1 cellular context compared by ENCODE assay signal in the genomic region with DNA sequence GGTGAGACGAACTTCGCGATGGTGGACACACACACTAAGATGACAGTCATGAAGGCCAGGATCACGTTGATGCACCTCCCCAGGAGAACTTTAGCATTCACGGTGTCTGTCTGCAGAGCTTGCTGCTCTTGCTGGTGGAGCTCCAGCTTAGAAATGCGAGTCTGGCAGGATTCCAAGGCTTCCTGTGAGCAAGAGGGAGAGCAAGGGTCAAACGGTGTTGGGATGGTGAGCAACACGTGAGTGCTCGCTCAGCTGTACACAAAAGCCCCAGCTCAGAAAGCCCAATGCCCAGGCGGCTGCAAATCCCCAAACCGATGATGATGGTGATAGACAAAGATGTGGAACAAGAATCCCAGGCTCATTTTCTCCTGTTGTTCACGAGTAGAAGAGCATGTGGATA.
TF ChIP-seq lines count a peak whose summit lies in the region.

No MANE protein-coding gene starts in this region.

TF ChIP-seq in HepG2, 621 proteins besides CTCF, POLR2A, EP300 and RAD21 (continued from another document and continues in another):
- TF ChIP-seq, protein P1, sequence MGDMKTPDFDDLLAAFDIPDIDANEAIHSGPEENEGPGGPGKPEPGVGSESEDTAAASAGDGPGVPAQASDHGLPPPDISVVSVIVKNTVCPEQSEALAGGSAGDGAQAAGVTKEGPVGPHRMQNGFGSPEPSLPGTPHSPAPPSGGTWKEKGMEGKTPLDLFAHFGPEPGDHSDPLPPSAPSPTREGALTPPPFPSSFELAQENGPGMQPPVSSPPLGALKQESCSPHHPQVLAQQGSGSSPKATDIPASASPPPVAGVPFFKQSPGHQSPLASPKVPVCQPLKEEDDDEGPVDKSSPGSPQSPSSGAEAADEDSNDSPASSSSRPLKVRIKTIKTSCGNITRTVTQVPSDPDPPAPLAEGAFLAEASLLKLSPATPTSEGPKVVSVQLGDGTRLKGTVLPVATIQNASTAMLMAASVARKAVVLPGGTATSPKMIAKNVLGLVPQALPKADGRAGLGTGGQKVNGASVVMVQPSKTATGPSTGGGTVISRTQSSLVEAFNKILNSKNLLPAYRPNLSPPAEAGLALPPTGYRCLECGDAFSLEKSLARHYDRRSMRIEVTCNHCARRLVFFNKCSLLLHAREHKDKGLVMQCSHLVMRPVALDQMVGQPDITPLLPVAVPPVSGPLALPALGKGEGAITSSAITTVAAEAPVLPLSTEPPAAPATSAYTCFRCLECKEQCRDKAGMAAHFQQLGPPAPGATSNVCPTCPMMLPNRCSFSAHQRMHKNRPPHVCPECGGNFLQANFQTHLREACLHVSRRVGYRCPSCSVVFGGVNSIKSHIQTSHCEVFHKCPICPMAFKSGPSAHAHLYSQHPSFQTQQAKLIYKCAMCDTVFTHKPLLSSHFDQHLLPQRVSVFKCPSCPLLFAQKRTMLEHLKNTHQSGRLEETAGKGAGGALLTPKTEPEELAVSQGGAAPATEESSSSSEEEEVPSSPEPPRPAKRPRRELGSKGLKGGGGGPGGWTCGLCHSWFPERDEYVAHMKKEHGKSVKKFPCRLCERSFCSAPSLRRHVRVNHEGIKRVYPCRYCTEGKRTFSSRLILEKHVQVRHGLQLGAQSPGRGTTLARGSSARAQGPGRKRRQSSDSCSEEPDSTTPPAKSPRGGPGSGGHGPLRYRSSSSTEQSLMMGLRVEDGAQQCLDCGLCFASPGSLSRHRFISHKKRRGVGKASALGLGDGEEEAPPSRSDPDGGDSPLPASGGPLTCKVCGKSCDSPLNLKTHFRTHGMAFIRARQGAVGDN (CRISPR knock-in tag; IDR thresholded peaks at IDR 0.05), result peak; percentile 48
- no peak for TF ChIP-seq ZSCAN30 (CRISPR knock-in tag; IDR thresholded peaks at IDR 0.05)
- TF ChIP-seq GABPB1 (CRISPR knock-in tag; IDR thresholded peaks at IDR 0.05), result no peak
- no peak for TF ChIP-seq SAFB2 (CRISPR knock-in tag; IDR thresholded peaks at IDR 0.05; ENCODE audit: borderline replicate concordance, low read depth)
- TF ChIP-seq, protein P2, sequence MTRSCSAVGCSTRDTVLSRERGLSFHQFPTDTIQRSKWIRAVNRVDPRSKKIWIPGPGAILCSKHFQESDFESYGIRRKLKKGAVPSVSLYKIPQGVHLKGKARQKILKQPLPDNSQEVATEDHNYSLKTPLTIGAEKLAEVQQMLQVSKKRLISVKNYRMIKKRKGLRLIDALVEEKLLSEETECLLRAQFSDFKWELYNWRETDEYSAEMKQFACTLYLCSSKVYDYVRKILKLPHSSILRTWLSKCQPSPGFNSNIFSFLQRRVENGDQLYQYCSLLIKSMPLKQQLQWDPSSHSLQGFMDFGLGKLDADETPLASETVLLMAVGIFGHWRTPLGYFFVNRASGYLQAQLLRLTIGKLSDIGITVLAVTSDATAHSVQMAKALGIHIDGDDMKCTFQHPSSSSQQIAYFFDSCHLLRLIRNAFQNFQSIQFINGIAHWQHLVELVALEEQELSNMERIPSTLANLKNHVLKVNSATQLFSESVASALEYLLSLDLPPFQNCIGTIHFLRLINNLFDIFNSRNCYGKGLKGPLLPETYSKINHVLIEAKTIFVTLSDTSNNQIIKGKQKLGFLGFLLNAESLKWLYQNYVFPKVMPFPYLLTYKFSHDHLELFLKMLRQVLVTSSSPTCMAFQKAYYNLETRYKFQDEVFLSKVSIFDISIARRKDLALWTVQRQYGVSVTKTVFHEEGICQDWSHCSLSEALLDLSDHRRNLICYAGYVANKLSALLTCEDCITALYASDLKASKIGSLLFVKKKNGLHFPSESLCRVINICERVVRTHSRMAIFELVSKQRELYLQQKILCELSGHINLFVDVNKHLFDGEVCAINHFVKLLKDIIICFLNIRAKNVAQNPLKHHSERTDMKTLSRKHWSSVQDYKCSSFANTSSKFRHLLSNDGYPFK (CRISPR knock-in tag; IDR thresholded peaks at IDR 0.05; ENCODE audit: borderline replicate concordance), result no peak
- TF ChIP-seq, protein P3, sequence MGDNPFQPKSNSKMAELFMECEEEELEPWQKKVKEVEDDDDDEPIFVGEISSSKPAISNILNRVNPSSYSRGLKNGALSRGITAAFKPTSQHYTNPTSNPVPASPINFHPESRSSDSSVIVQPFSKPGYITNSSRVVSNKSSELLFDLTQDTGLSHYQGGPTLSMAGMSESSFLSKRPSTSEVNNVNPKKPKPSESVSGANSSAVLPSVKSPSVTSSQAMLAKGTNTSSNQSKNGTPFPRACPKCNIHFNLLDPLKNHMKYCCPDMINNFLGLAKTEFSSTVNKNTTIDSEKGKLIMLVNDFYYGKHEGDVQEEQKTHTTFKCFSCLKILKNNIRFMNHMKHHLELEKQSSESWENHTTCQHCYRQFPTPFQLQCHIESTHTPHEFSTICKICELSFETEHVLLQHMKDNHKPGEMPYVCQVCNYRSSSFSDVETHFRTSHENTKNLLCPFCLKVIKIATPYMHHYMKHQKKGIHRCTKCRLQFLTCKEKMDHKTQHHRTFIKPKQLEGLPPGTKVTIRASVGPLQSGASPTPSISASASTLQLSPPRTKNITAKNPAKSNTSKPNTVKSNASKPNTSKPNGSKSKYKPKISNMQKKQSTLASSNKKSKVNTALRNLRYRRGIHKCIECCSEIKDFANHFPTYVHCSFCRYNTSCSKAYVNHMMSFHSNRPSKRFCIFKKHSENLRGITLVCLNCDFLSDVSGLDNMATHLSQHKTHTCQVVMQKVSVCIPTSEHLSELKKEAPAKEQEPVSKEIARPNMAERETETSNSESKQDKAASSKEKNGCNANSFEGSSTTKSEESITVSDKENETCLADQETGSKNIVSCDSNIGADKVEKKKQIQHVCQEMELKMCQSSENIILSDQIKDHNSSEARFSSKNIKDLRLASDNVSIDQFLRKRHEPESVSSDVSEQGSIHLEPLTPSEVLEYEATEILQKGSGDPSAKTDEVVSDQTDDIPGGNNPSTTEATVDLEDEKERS (CRISPR knock-in tag; IDR thresholded peaks at IDR 0.05), result no peak
- no peak for TF ChIP-seq FOXM1 (CRISPR knock-in tag; IDR thresholded peaks at IDR 0.05)
- TF ChIP-seq SOX6 (IDR thresholded peaks at IDR 0.05), result no peak
- TF ChIP-seq SOX6 (CRISPR knock-in tag; IDR thresholded peaks at IDR 0.05), result peak; percentile 84
- TF ChIP-seq RAD51 (IDR thresholded peaks at IDR 0.05; ENCODE audit: borderline replicate concordance), result no peak
- TF ChIP-seq ZNF256 (CRISPR knock-in tag; conservative IDR thresholded peaks at IDR 0.05), result no peak
- TF ChIP-seq ZFP90 (CRISPR knock-in tag; IDR thresholded peaks at IDR 0.05; ENCODE audit: borderline replicate concordance), result no peak
- peak; percentile 46; the same call in 1 of the 2 replicates for TF ChIP-seq TARDBP (CRISPR knock-in tag; IDR thresholded peaks at IDR 0.05)
- no peak for TF ChIP-seq MEIS1 (CRISPR knock-in tag; IDR thresholded peaks at IDR 0.05; ENCODE audit: borderline replicate concordance)
- no peak for TF ChIP-seq ZNF33A (CRISPR knock-in tag; IDR thresholded peaks at IDR 0.05; ENCODE audit: borderline replicate concordance)
- TF ChIP-seq, protein P4, sequence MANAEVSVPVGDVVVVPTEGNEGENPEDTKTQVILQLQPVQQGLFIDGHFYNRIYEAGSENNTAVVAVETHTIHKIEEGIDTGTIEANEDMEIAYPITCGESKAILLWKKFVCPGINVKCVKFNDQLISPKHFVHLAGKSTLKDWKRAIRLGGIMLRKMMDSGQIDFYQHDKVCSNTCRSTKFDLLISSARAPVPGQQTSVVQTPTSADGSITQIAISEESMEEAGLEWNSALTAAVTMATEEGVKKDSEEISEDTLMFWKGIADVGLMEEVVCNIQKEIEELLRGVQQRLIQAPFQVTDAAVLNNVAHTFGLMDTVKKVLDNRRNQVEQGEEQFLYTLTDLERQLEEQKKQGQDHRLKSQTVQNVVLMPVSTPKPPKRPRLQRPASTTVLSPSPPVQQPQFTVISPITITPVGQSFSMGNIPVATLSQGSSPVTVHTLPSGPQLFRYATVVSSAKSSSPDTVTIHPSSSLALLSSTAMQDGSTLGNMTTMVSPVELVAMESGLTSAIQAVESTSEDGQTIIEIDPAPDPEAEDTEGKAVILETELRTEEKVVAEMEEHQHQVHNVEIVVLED (CRISPR knock-in tag; IDR thresholded peaks at IDR 0.05; ENCODE audit: borderline replicate concordance), result no peak
- TF ChIP-seq BRCA1 (CRISPR knock-in tag; IDR thresholded peaks at IDR 0.05), result no peak
- no peak for TF ChIP-seq RCOR2 (CRISPR knock-in tag; IDR thresholded peaks at IDR 0.05)
- TF ChIP-seq RFX5 (IDR thresholded peaks at IDR 0.05; ENCODE audit: low read depth, low read length), result no peak
- TF ChIP-seq, protein P5, sequence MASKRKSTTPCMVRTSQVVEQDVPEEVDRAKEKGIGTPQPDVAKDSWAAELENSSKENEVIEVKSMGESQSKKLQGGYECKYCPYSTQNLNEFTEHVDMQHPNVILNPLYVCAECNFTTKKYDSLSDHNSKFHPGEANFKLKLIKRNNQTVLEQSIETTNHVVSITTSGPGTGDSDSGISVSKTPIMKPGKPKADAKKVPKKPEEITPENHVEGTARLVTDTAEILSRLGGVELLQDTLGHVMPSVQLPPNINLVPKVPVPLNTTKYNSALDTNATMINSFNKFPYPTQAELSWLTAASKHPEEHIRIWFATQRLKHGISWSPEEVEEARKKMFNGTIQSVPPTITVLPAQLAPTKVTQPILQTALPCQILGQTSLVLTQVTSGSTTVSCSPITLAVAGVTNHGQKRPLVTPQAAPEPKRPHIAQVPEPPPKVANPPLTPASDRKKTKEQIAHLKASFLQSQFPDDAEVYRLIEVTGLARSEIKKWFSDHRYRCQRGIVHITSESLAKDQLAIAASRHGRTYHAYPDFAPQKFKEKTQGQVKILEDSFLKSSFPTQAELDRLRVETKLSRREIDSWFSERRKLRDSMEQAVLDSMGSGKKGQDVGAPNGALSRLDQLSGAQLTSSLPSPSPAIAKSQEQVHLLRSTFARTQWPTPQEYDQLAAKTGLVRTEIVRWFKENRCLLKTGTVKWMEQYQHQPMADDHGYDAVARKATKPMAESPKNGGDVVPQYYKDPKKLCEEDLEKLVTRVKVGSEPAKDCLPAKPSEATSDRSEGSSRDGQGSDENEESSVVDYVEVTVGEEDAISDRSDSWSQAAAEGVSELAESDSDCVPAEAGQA (IDR thresholded peaks at IDR 0.05; ENCODE audit: low read depth), result no peak
- TF ChIP-seq, protein P5 (CRISPR knock-in tag; IDR thresholded peaks at IDR 0.05; ENCODE audit: borderline replicate concordance), result no peak
- TF ChIP-seq, protein P6, sequence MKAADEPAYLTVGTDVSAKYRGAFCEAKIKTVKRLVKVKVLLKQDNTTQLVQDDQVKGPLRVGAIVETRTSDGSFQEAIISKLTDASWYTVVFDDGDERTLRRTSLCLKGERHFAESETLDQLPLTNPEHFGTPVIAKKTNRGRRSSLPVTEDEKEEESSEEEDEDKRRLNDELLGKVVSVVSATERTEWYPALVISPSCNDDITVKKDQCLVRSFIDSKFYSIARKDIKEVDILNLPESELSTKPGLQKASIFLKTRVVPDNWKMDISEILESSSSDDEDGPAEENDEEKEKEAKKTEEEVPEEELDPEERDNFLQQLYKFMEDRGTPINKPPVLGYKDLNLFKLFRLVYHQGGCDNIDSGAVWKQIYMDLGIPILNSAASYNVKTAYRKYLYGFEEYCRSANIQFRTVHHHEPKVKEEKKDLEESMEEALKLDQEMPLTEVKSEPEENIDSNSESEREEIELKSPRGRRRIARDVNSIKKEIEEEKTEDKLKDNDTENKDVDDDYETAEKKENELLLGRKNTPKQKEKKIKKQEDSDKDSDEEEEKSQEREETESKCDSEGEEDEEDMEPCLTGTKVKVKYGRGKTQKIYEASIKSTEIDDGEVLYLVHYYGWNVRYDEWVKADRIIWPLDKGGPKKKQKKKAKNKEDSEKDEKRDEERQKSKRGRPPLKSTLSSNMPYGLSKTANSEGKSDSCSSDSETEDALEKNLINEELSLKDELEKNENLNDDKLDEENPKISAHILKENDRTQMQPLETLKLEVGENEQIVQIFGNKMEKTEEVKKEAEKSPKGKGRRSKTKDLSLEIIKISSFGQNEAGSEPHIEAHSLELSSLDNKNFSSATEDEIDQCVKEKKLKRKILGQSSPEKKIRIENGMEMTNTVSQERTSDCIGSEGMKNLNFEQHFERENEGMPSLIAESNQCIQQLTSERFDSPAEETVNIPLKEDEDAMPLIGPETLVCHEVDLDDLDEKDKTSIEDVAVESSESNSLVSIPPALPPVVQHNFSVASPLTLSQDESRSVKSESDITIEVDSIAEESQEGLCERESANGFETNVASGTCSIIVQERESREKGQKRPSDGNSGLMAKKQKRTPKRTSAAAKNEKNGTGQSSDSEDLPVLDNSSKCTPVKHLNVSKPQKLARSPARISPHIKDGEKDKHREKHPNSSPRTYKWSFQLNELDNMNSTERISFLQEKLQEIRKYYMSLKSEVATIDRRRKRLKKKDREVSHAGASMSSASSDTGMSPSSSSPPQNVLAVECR (CRISPR knock-in tag; IDR thresholded peaks at IDR 0.05; ENCODE audit: borderline replicate concordance), result peak; percentile 26; the same call in 1 of the 2 replicates
